ENCODE assay signal across 8 cellular contexts in the genomic region with DNA sequence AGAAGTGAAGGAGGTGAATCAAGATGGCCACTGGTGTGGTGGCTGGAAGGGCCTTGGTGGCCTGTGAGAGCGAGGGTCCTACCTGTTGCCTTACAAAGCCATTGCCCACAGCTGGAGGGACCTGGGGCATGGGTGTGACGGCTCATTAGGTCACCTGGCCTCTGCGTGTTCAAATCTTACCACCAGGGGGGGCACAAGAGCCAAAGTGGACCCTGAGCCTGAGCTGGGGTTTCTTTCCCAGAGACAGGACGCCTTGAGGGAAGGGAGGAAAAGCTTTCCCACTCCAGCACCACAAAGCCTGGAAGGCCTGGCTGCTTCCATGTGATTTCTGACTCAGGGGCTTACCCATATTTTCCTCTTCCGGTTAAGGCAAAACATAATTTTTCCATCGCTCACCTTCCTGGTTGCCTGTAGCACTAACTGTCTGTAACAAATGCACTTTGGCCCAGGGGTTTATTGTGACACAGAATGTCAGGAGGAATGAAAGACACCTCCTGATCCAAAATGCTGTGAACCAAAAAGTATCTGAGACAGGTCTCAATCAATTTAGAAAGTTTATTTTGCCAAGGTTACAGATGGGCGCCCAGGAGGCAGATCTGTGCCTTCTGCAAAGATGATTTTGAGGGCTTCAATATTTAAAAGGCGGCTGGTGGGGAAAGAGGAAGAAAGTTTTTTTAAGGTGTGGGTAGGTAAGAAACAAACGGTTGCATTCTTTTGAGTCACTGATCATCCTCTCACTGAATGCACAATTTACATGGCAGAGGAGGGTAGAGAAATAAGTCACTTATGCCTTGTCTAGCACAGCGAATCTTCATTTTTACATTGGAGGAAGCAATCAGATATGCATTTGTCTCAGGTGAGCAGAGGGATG. TPM values are rescaled to one million over a fixed set of nuclear protein-coding genes. Genes with fewer than 3 reads are reported as not detected.
DNase-seq lines count a peak whose midpoint lies in the region; ATAC-seq and TF ChIP-seq lines count a peak whose summit lies in the region.

No MANE protein-coding gene starts in this region.

- H3K36me3 ChIP-seq in mucosa of descending colon (ENCODE audit: low read depth), result no peaks in the 10 kb centered on the region

- ATAC-seq in mucosa of descending colon (peak; percentile 76), HG03460 (IDR thresholded peaks at IDR 0.05; ENCODE audit: unreplicated experiment) (no peak)

- POLR2A ChIA-PET in HEK293T (lab: Yijun Ruan, JAX), result interaction anchor here (1.3 kb wide), 1 partner anchor 83 kb away, joined by 10 read pairs; no protein-coding TSS in a partner anchor

- DNase-seq in COLO668 (lab: John Stamatoyannopoulos, UW; ENCODE audit: unreplicated experiment) (peak; percentile 71), HEK293T (ENCODE audit: extremely low spot score) (peak; percentile 91), NCI-H69 (lab: John Stamatoyannopoulos, UW) (peak; percentile 82), endothelial cell (ENCODE audit: low spot score) (peak; percentile 95), mucosa of descending colon (peak; percentile 83 to 97 (median 91))
- DNase-seq in activated CD8-positive, alpha-beta memory T cell treated with anti-CD3 and anti-CD28 coated beads for 4 hours (ENCODE audit: low read depth in 2 of 2), result peak; percentile 41 to 59
- peak; percentile 57 to 58 for DNase-seq in stimulated activated CD8-positive, alpha-beta memory T cell treated with anti-CD3 and anti-CD28 coated beads, Interleukin-2, amount 100 ng/mL, for 1 hour (ENCODE audit: low read depth in 2 of 2)

- CTCF ChIA-PET in HEK293T (lab: Yijun Ruan, JAX), result interaction anchor here (0.6 to 6.7 kb wide), 21 partner anchors 8 to 274 kb away, joined by 3 to 90 read pairs (median 4); no protein-coding TSS in a partner anchor

- no peak overlapping the region for H3K4me3 Mint-ChIP-seq in endothelial cell (ENCODE audit: unreplicated experiment)

- H3K36me3 Mint-ChIP-seq in endothelial cell (ENCODE audit: low read depth, unreplicated experiment), result no peaks in the 10 kb centered on the region

- H3K4me3 ChIP-seq in mucosa of descending colon, result no peak overlapping the region

- H3K9me3 Mint-ChIP-seq in endothelial cell (ENCODE audit: unreplicated experiment), result no peaks in the 10 kb centered on the region

- peaks cover 37% of the 10 kb centered on the region for H3K4me1 Mint-ChIP-seq in endothelial cell (ENCODE audit: unreplicated experiment)

- intact Hi-C loops in mucosa of descending colon (cut with DNase I, micrococcal nuclease), result loop anchor here (5.0 kb wide), 3 partner anchors 36 to 86 kb away; no protein-coding TSS in a partner anchor

- H3K27me3 Mint-ChIP-seq in endothelial cell (ENCODE audit: unreplicated experiment), result peaks cover 19% of the 10 kb centered on the region

- no peaks in the 10 kb centered on the region for H3K9me3 ChIP-seq in mucosa of descending colon

- TF ChIP-seq CTCF in endothelial cell (IDR thresholded peaks at IDR 0.05; ENCODE audit: unreplicated experiment), result peak; percentile 97
- TF ChIP-seq CTCF in mucosa of descending colon (IDR thresholded peaks at IDR 0.05), result peak; percentile 84

- peaks cover 21% of the 10 kb centered on the region for H3K4me1 ChIP-seq in mucosa of descending colon (ENCODE audit: low read depth)

- H3K27ac Mint-ChIP-seq in endothelial cell (ENCODE audit: unreplicated experiment), result peak overlapping the region; percentile 28

TF ChIP-seq in HEK293T, 16 proteins besides CTCF, POLR2A, EP300 and RAD21:
- TF ChIP-seq LEF1 (IDR thresholded peaks at IDR 0.05; ENCODE audit: borderline replicate concordance) (no peak), TARDBP (IDR thresholded peaks at IDR 0.05) (no peak), L3MBTL2 (conservative IDR thresholded peaks at IDR 0.05) (no peak), FOXM1 (IDR thresholded peaks at IDR 0.05; ENCODE audit: borderline replicate concordance) (no peak), FOXA1 (IDR thresholded peaks at IDR 0.05) (no peak), ZNF384 (IDR thresholded peaks at IDR 0.05) (no peak), BHLHE40 (IDR thresholded peaks at IDR 0.05; ENCODE audit: borderline replicate concordance) (no peak), HDGF (IDR thresholded peaks at IDR 0.05; ENCODE audit: borderline replicate concordance) (no peak), ELF4 (IDR thresholded peaks at IDR 0.05) (no peak), FOXK2 (IDR thresholded peaks at IDR 0.05) (no peak), CTBP1 (IDR thresholded peaks at IDR 0.05; ENCODE audit: borderline replicate concordance) (no peak), PKNOX1 (IDR thresholded peaks at IDR 0.05) (no peak), SUZ12 (IDR thresholded peaks at IDR 0.05) (no peak), ARNT (IDR thresholded peaks at IDR 0.05) (no peak), NFRKB (IDR thresholded peaks at IDR 0.05) (no peak), SP1 (IDR thresholded peaks at IDR 0.05) (no peak)

RNA-seq across cellular contexts. Expression of gene CD9, which starts 4.3 kb away (rescaled TPM):
- total RNA-seq in endothelial cell (ENCODE audit: unreplicated experiment) (67.2 TPM), mucosa of descending colon (100 to 1,000 TPM; 452 to 723 (median 672) TPM)
